Comparison of ENCODE assay signal across 34 cellular contexts in genomic region chrX:83336464-83336863, GRCh38.
"Had no signal": no experiment of that assay in that cellular context is flagged by ENCODE, and none has a peak within 500 bp of the region (broad histone marks: within the 10 kb centered on the region; RNA-seq: fewer than 3 reads in every experiment).

No MANE protein-coding gene starts in this region.

- H3K27me3 ChIP-seq: MG63 had no signal

- DNase-seq: Karpas-422, Kasumi-1, MG63, MM.1S, MV-4-11, NCI-H1092, NCI-H1092 treated with DMSO at 0.1 percent for 48 hours, NCI-H1105, NCI-H1105 treated with DMSO at 0.1 percent for 48 hours, NCI-H1417, NCI-H1417 treated with DMSO at 0.1 percent for 48 hours, NCI-H1436, NCI-H1436 treated with DMSO at 0.1 percent for 48 hours, NCI-H146, NCI-H1694, NCI-H1694 treated with DMSO at 0.1 percent for 48 hours, NCI-H187, NCI-H187 treated with DMSO at 0.1 percent for 48 hours, NCI-H1930, NCI-H2029, NCI-H2029 treated with DMSO at 0.1 percent for 48 hours, NCI-H2081, NCI-H2081 treated with DMSO at 0.1 percent for 48 hours, NCI-H2107, NCI-H2171, NCI-H2171 treated with DMSO at 0.1 percent for 48 hours, NCI-H2227 treated with DMSO at 0.1 percent for 48 hours, NCI-H226, NCI-H345, NCI-H446, NCI-H446 treated with DMSO at 0.1 percent for 48 hours, NCI-H510A, NCI-H510A treated with DMSO at 0.1 percent for 48 hours, NCI-H524 had no signal

- H3K36me3 ChIP-seq: MG63 had no signal

- H3K9me3 ChIP-seq: MG63 had no signal

- H3K4me3 ChIP-seq: MG63 had no signal
